8 cellular contexts compared by ENCODE assay signal in the genomic region with DNA sequence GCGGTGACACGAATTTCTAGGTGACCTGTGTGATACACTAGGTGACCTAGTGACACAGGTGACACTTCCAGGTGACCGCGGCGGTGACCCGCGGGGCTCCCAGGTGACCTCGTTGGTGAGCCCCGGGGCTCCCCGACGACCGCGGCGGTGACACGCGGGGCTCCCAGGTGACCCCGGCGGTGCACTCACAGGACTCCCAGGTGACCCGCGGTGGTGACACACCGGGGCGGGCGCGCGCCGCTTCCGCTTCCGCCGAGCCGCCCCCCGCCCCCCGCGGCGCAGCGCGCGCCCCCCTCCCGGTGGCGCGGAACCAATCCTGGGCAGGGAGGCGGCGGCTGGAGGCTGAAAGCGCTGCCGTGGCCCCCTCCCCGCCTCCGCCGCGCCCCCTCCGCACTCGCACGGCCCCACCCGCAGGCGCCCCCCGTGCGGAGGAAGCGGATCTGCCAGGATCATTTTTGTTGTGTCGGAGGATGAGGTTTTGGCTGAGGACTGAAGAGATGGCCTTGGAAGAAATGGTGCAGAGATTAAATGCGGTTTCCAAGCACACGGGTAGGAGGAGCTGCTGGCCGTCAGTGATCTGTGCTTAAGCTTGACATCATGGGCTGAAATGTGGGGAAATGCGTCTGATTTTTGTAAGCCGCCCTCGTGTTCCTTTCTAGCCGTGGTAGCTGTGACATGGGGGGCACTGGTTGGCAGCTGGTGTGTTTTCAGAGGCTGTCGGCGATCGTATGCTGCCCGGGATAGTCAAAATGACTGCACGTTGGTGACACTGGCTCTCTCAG. TPM values are rescaled to one million over a fixed set of nuclear protein-coding genes. Genes with fewer than 3 reads are reported as not detected.
DNase-seq lines count a peak whose midpoint lies in the region; ATAC-seq and TF ChIP-seq lines count a peak whose summit lies in the region.

A gene with protein sequence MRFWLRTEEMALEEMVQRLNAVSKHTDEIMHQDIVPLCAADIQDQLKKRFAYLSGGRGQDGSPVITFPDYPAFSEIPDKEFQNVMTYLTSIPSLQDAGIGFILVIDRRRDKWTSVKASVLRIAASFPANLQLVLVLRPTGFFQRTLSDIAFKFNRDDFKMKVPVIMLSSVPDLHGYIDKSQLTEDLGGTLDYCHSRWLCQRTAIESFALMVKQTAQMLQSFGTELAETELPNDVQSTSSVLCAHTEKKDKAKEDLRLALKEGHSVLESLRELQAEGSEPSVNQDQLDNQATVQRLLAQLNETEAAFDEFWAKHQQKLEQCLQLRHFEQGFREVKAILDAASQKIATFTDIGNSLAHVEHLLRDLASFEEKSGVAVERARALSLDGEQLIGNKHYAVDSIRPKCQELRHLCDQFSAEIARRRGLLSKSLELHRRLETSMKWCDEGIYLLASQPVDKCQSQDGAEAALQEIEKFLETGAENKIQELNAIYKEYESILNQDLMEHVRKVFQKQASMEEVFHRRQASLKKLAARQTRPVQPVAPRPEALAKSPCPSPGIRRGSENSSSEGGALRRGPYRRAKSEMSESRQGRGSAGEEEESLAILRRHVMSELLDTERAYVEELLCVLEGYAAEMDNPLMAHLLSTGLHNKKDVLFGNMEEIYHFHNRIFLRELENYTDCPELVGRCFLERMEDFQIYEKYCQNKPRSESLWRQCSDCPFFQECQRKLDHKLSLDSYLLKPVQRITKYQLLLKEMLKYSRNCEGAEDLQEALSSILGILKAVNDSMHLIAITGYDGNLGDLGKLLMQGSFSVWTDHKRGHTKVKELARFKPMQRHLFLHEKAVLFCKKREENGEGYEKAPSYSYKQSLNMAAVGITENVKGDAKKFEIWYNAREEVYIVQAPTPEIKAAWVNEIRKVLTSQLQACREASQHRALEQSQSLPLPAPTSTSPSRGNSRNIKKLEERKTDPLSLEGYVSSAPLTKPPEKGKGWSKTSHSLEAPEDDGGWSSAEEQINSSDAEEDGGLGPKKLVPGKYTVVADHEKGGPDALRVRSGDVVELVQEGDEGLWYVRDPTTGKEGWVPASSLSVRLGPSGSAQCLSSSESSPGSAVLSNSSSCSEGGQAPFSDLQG (plus strand): TSS at position 305 of the 782 bp plus-strand sequence. CDS start 166 bp downstream, at position 471.

- DNase-seq in CD4-positive, alpha-beta T cell: peak; percentile 46 to 74 (median 62)
- peak; percentile 35 to 57 (median 47) for DNase-seq in T-helper 17 cell
- peak; percentile 48 for DNase-seq in astrocyte of the hippocampus (ENCODE audit: low read depth, low spot score)
- DNase-seq in iPS-NIHi11 (ENCODE audit: low spot score): peak; percentile 92
- DNase-seq in HFFc6: no peak

- H3K4me1 Mint-ChIP-seq in CD4-positive, alpha-beta T cell (ENCODE audit: low read depth): peaks cover 37% of the 10 kb centered on the region
- peaks cover 10 to 16% (median 11%) of the 10 kb centered on the region in 3 donors for H3K4me1 Mint-ChIP-seq in IgD-negative memory B cell
- peaks cover 25% of the 10 kb centered on the region for H3K4me1 Mint-ChIP-seq in T-helper 17 cell
- H3K4me1 Mint-ChIP-seq in HFFc6 (ENCODE audit: low read depth): peaks cover 6% of the 10 kb centered on the region; the same call in 1 of the 2 replicates

- no peak for TF ChIP-seq CTCF in CD4-positive, alpha-beta T cell (IDR thresholded peaks at IDR 0.05)
- no peak for TF ChIP-seq CTCF in HFFc6 (IDR thresholded peaks at IDR 0.05)

- no peaks in the 10 kb centered on the region for H3K9me3 Mint-ChIP-seq in CD4-positive, alpha-beta T cell
- H3K9me3 Mint-ChIP-seq in IgD-negative memory B cell (peaks cover 0 to 5% (median 0%) of the 10 kb centered on the region in 3 donors), HFFc6 (no peaks in the 10 kb centered on the region)

- POLR2A ChIA-PET in CD4-positive, alpha-beta T cell (lab: Charles Lee): interaction anchor here (1.0 to 3.2 kb wide), 4 partner anchors 26 to 430 kb away, joined by 3 to 26 read pairs (median 10); partner anchors contain the start of genes CUL4A and PCID2

- H3K9me3 ChIP-seq in CD4-positive, alpha-beta T cell (ENCODE audit: control insufficient read depth, low read length): no peaks in the 10 kb centered on the region
- H3K9me3 ChIP-seq in T-helper 17 cell (ENCODE audit: control insufficient read depth, low read length, poor library complexity, severe bottlenecking): no peaks in the 10 kb centered on the region

- peak within 1 kb of the TSS; percentile 80 for H3K27ac Mint-ChIP-seq in CD4-positive, alpha-beta T cell
- H3K27ac Mint-ChIP-seq in IgD-negative memory B cell: peak within 1 kb of the TSS; percentile 8 to 88 (median 73)
- H3K27ac Mint-ChIP-seq in T-helper 17 cell: peak within 1 kb of the TSS; percentile 88
- H3K27ac Mint-ChIP-seq in HFFc6: no peak within 1 kb of the TSS

- no peaks in the 10 kb centered on the region for H3K27me3 Mint-ChIP-seq in CD4-positive, alpha-beta T cell
- H3K27me3 Mint-ChIP-seq in IgD-negative memory B cell (peaks cover 21% of the 10 kb centered on the region), T-helper 17 cell (peaks cover 6% of the 10 kb centered on the region), HFFc6 (ENCODE audit: insufficient read depth) (peaks cover 54% of the 10 kb centered on the region)

- peak within 1 kb of the TSS; percentile 25 to 58 (median 44) for H3K4me3 ChIP-seq in skin epidermis

- H3K4me3 Mint-ChIP-seq in CD4-positive, alpha-beta T cell: peak within 1 kb of the TSS; percentile 89
- H3K4me3 Mint-ChIP-seq in IgD-negative memory B cell (peak within 1 kb of the TSS; percentile 86 to 98 (median 88)), T-helper 17 cell (peak within 1 kb of the TSS; percentile 93), HFFc6 (no peak within 1 kb of the TSS)

- ATAC-seq in CD4-positive, alpha-beta T cell (ENCODE audit: poor library complexity): peak; percentile 78
- ATAC-seq in T-helper 17 cell (peak; percentile 77), GM18909 (IDR thresholded peaks at IDR 0.05; ENCODE audit: poor library complexity, unreplicated experiment) (no peak)

- no peaks in the 10 kb centered on the region for H3K27me3 ChIP-seq in CD4-positive, alpha-beta T cell (ENCODE audit: control insufficient read depth, insufficient read depth, low read length)

- peaks cover 6% of the 10 kb centered on the region for H3K36me3 Mint-ChIP-seq in CD4-positive, alpha-beta T cell (ENCODE audit: low read depth)
- H3K36me3 Mint-ChIP-seq in IgD-negative memory B cell (no peaks in the 10 kb centered on the region), T-helper 17 cell (ENCODE audit: low read depth) (no peaks in the 10 kb centered on the region), HFFc6 (ENCODE audit: low read depth) (no peaks in the 10 kb centered on the region; the same call in 1 of the 2 replicates)

- intact Hi-C loops in CD4-positive, alpha-beta T cell (cut with DNase I, micrococcal nuclease): loop anchor here (1.0 to 2.0 kb wide), 2 partner anchors 27 to 242 kb away; no protein-coding TSS in a partner anchor

- H3K27ac ChIP-seq in CD4-positive, alpha-beta T cell (ENCODE audit: low read depth, low read length): peak within 1 kb of the TSS; percentile 72
- H3K27ac ChIP-seq in skin epidermis: peak within 1 kb of the TSS in 14 of 21 experiments; percentile 7 to 84 (median 67)

- CTCF ChIA-PET in CD4-positive, alpha-beta T cell (lab: Charles Lee): interaction anchor here (0.8 to 1.4 kb wide), 3 partner anchors 18 to 60 kb away, joined by 3 to 5 read pairs (median 4); no protein-coding TSS in a partner anchor

RNA-seq across cellular contexts. Expression of the gene that starts here (rescaled TPM):
- total RNA-seq in CD4-positive, alpha-beta T cell: 10 to 100 TPM; 13.0 to 13.5 TPM
- polyA plus RNA-seq in IgD-negative memory B cell: 1.7 TPM
- 10 to 100 TPM in 1 of 2 donors, 1 to 10 TPM in 1; 9.7 to 13.2 TPM for total RNA-seq in T-helper 17 cell
- total RNA-seq in HFFc6 (2021; fragmentation: NEBNext Ultra II Directional; extraction: Animal tissue kit (Norgen Biotek cat#: 25700)): not detected

Comparison
In these comparisons a context has a peak if more than half of its experiments do, and no peak if none do; other contexts are left out.
1. RNA of the gene that starts here (total RNA-seq): 13.0 to 13.5 TPM in CD4-positive, alpha-beta T cell and 9.7 to 13.2 TPM in T-helper 17 cell; not detected in HFFc6; every median in the first group is over 4 times any median in the second.